Comparison of ENCODE assay signal across 20 cellular contexts in genomic region chr6:130674604-130675003, GRCh38.
DNase-seq lines count a peak whose midpoint lies in the region; FAIRE-seq and TF ChIP-seq lines count a peak whose summit lies in the region.
"Had no signal": no experiment of that assay in that cellular context is flagged by ENCODE, and none has a peak within 500 bp of the region (broad histone marks: within the 10 kb centered on the region; RNA-seq: fewer than 3 reads in every experiment).

No MANE protein-coding gene starts in this region.

- H3K9ac ChIP-seq in GM23248: no peak overlapping the region

- H3K4me2 ChIP-seq in GM23248 (ENCODE audit: unreplicated experiment): no peak overlapping the region

- H3K27ac ChIP-seq in GM23248: no peak overlapping the region
- H3K27ac ChIP-seq in stomach: no peak overlapping the region
- H3K27ac ChIP-seq: left ventricle myocardium inferior, spleen, testis had no signal

- FAIRE-seq in A204.1 (lab: Jason Lieb, UNC): peak; percentile 73

- no peak for TF ChIP-seq POLR2A in stomach (IDR thresholded peaks at IDR 0.05)

- DNase-seq in GM23248 (peak; percentile 42), cardiac fibroblast (ENCODE audit: low read depth in 2 of 2) (peak; percentile 42 to 64), iris pigment epithelial cell (ENCODE audit: low read depth) (peak; percentile 26), stomach (no peak), NCI-H748 treated with DMSO at 0.1 percent for 48 hours (lab: John Stamatoyannopoulos, UW) (no peak)
- DNase-seq in activated T-cell treated with anti-CD3 and anti-CD28 coated beads, Interleukin-2, amount 50 U/mL, for 48 hours: no peak
- DNase-seq: activated CD4-positive, CD25-positive, alpha-beta regulatory T cell treated with anti-CD3 and anti-CD28 coated beads, Interleukin-2, amount 50 U/mL, for 72 hours; amniotic stem cell; C1 segment of cervical spinal cord; foreskin melanocyte; left ventricle myocardium inferior; naive thymus-derived CD4-positive, alpha-beta T cell; NCI-H1417; nucleus accumbens; SHP77 treated with DMSO at 0.1 percent for 48 hours; spleen; stimulated activated CD4-positive, alpha-beta T cell treated with anti-CD3 and anti-CD28 coated beads, Interleukin-4, amount 100 ng/mL, for 24 hours; stimulated activated naive CD4-positive, alpha-beta T cell; testis had no signal

- H3K9me3 ChIP-seq in GM23248 (ENCODE audit: low read depth) (no peaks in the 10 kb centered on the region), stomach (peaks cover 0 to 8% (median 0%) of the 10 kb centered on the region in 4 donors)
- H3K9me3 ChIP-seq: testis had no signal

- no peaks in the 10 kb centered on the region for H3K79me2 ChIP-seq in GM23248 (ENCODE audit: insufficient read depth)

- H3K4me3 ChIP-seq in GM23248 (no peak overlapping the region), cardiac fibroblast (replicated peaks in 1 of 2; ENCODE audit: low read depth in 2 of 2, low read length in 2 of 2) (no peak overlapping the region), stomach (no peak overlapping the region)
- H3K4me3 ChIP-seq: left ventricle myocardium inferior, spleen, testis had no signal

- in situ Hi-C loops in GM23248 (cut with MboI): no loop called here

- H3K9me2 ChIP-seq in GM23248 (ENCODE audit: insufficient read depth): no peaks in the 10 kb centered on the region

- no peak for TF ChIP-seq EP300 in stomach (IDR thresholded peaks at IDR 0.05)

- TF ChIP-seq CTCF in cardiac fibroblast (IDR thresholded peaks at IDR 0.05; ENCODE audit: low read depth, low read length) (no peak), stomach (IDR thresholded peaks at IDR 0.05) (no peak)

- H2AFZ ChIP-seq in GM23248: no peak overlapping the region

- H4K20me1 ChIP-seq in GM23248 (ENCODE audit: insufficient read depth): no peaks in the 10 kb centered on the region

- H3K4me1 ChIP-seq in GM23248 (ENCODE audit: insufficient read depth): peaks cover 24% of the 10 kb centered on the region
- peaks cover 0 to 20% (median 8%) of the 10 kb centered on the region in 4 donors for H3K4me1 ChIP-seq in stomach
- H3K4me1 ChIP-seq: spleen had no signal

- H3K27me3 ChIP-seq in GM23248 (replicated peaks; ENCODE audit: insufficient read depth) (no peaks in the 10 kb centered on the region), stomach (no peaks in the 10 kb centered on the region)
- H3K27me3 ChIP-seq: spleen, testis had no signal

- intact Hi-C loops in stomach (cut with DNase I; ENCODE audit: low total_unique reads): no loop called here

- H3K36me3 ChIP-seq in GM23248 (ENCODE audit: low read depth) (no peaks in the 10 kb centered on the region), stomach (no peaks in the 10 kb centered on the region)
- H3K36me3 ChIP-seq: left ventricle myocardium inferior, spleen had no signal

- peaks cover 14% of the 10 kb centered on the region for H3F3A ChIP-seq in GM23248 (ENCODE audit: insufficient read depth)

Comparison
In these comparisons a context has a peak if more than half of its experiments do, and no peak if none do; other contexts are left out.
1. DNase-seq: peak in GM23248 (single experiment), cardiac fibroblast (2 of 2) and iris pigment epithelial cell (single experiment); none in stomach (single experiment), NCI-H748 treated with DMSO at 0.1 percent for 48 hours (single experiment) and activated T-cell treated with anti-CD3 and anti-CD28 coated beads, Interleukin-2, amount 50 U/mL, for 48 hours (0 of 2).